Comparison of ENCODE assay signal across 35 cellular contexts in genomic region chr1:91076834-91077233, GRCh38.
"Had no signal": no experiment of that assay in that cellular context is flagged by ENCODE, and none has a peak within 500 bp of the region (broad histone marks: within the 10 kb centered on the region; RNA-seq: fewer than 3 reads in every experiment).

No MANE protein-coding gene starts in this region.

- H3K9me3 ChIP-seq: adrenal gland, body of pancreas, esophagus muscularis mucosa, gastrocnemius medialis, heart left ventricle had no signal

- DNase-seq: activated B cell treated with CpG ODN at 0.5 μM for 24 hours; activated CD4-positive, alpha-beta memory T cell treated with anti-CD3 and anti-CD28 coated beads for 36 hours; activated CD4-positive, alpha-beta T cell treated with anti-CD3 and anti-CD28 coated beads for 48 hours; activated CD8-positive, alpha-beta memory T cell treated with anti-CD3 and anti-CD28 coated beads, Interleukin-2, amount 10 ng/mL, durations not matched to agents 7 days and 5 days; activated CD8-positive, alpha-beta memory T cell treated with anti-CD3 and anti-CD28 coated beads, Interleukin-2, amount 50 U/mL, for 4 hours; activated CD8-positive, alpha-beta T cell treated with anti-CD3 and anti-CD28 coated beads, Interleukin-2, amount 10 ng/mL, durations not matched to agents 7 days and 5 days; activated effector memory CD4-positive, alpha-beta T cell treated with anti-CD3 and anti-CD28 coated beads, Interleukin-2, amount 50 U/mL, for 16 hours; activated naive CD4-positive, alpha-beta T cell treated with anti-CD3 and anti-CD28 coated beads for 36 hours; activated naive CD8-positive, alpha-beta T cell treated with anti-CD3 and anti-CD28 coated beads for 36 hours; activated naive CD8-positive, alpha-beta T cell treated with anti-CD3 and anti-CD28 coated beads, Interleukin-2, amount 50 U/mL, for 24 hours; activated T-cell treated with anti-CD3 and anti-CD28 coated beads, Interleukin-2, amount 50 U/mL, for 1 hour; activated T-cell treated with anti-CD3 and anti-CD28 coated beads, Interleukin-2, amount 50 U/mL, for 48 hours; adrenal gland; amygdala; aorta; body of pancreas; caudate nucleus; cortex of kidney; dermis blood vessel endothelial cell; effector CD4-positive, alpha-beta T cell; effector memory CD8-positive, alpha-beta T cell; erythroblast; foreskin keratinocyte; gastrocnemius medialis; glutamatergic neuron; heart left ventricle; T-helper 2 cell had no signal

- H3K4me1 Mint-ChIP-seq: activated CD8-positive, alpha-beta memory T cell treated with anti-CD3 and anti-CD28 coated beads, Interleukin-2, amount 10 ng/mL, durations not matched to agents 7 days and 5 days; activated naive CD4-positive, alpha-beta T cell treated with anti-CD3 and anti-CD28 coated beads, Interleukin-2, amount 50 U/mL, for 24 hours; activated naive CD8-positive, alpha-beta T cell treated with anti-CD3 and anti-CD28 coated beads, Interleukin-2, amount 50 U/mL, for 24 hours had no signal

- H3K27ac ChIP-seq: adrenal gland, body of pancreas, esophagus muscularis mucosa, foreskin keratinocyte, gastrocnemius medialis, heart left ventricle, VCaP had no signal

- H3K4me3 ChIP-seq: adrenal gland, body of pancreas, esophagus muscularis mucosa, gastrocnemius medialis, heart left ventricle had no signal

- H3K27ac Mint-ChIP-seq: activated B cell treated with CpG ODN at 0.5 μM for 24 hours; activated CD4-positive, alpha-beta memory T cell treated with anti-CD3 and anti-CD28 coated beads for 36 hours; activated CD8-positive, alpha-beta memory T cell treated with anti-CD3 and anti-CD28 coated beads, Interleukin-2, amount 10 ng/mL, durations not matched to agents 7 days and 5 days; activated CD8-positive, alpha-beta T cell treated with anti-CD3 and anti-CD28 coated beads, Interleukin-2, amount 10 ng/mL, durations not matched to agents 7 days and 5 days; activated naive CD4-positive, alpha-beta T cell treated with anti-CD3 and anti-CD28 coated beads for 36 hours; activated naive CD8-positive, alpha-beta T cell treated with anti-CD3 and anti-CD28 coated beads for 36 hours; activated naive CD8-positive, alpha-beta T cell treated with anti-CD3 and anti-CD28 coated beads, Interleukin-2, amount 50 U/mL, for 24 hours; activated T-helper 1 cell treated with anti-CD3 and anti-CD28 coated beads, Interleukin-12 subunit alpha, Interleukin-12 subunit beta, Interleukin-2, Interleukin-4 antibody, amounts not matched to agents 30 ng/mL and 10 ng/mL and 1 ng/mL, durations not matched to agents 14 hours and 24 hours and 36 hours; activated T-helper 2 cell treated with anti-CD3 and anti-CD28 coated beads, Interferon-gamma antibody, Interleukin-2, Interleukin-4, amounts not matched to agents 10 μg/mL and 5 μg/mL and 100 μg/mL, durations not matched to agents 14 hours and 24 hours and 36 hours; effector memory CD8-positive, alpha-beta T cell had no signal

- H3K36me3 ChIP-seq: adrenal gland, esophagus muscularis mucosa, gastrocnemius medialis, heart left ventricle had no signal

- FAIRE-seq: colon, TTC549 had no signal

- H3K36me3 Mint-ChIP-seq: activated CD4-positive, alpha-beta memory T cell treated with anti-CD3 and anti-CD28 coated beads for 36 hours; activated CD8-positive, alpha-beta memory T cell treated with anti-CD3 and anti-CD28 coated beads, Interleukin-2, amount 10 ng/mL, durations not matched to agents 7 days and 5 days; activated naive CD4-positive, alpha-beta T cell treated with anti-CD3 and anti-CD28 coated beads, Interleukin-2, amount 50 U/mL, for 24 hours; activated naive CD8-positive, alpha-beta T cell treated with anti-CD3 and anti-CD28 coated beads for 36 hours had no signal

- H3K27me3 ChIP-seq: adrenal gland, body of pancreas, esophagus muscularis mucosa, foreskin keratinocyte, gastrocnemius medialis, heart left ventricle had no signal

- H3K4me1 ChIP-seq: adrenal gland, body of pancreas, esophagus muscularis mucosa, foreskin keratinocyte, gastrocnemius medialis, heart left ventricle had no signal

- H3K4me3 Mint-ChIP-seq: activated B cell treated with CpG ODN at 0.5 μM for 24 hours; activated CD4-positive, alpha-beta memory T cell treated with anti-CD3 and anti-CD28 coated beads for 36 hours; activated CD8-positive, alpha-beta memory T cell treated with anti-CD3 and anti-CD28 coated beads, Interleukin-2, amount 10 ng/mL, durations not matched to agents 7 days and 5 days; activated CD8-positive, alpha-beta T cell treated with anti-CD3 and anti-CD28 coated beads, Interleukin-2, amount 10 ng/mL, durations not matched to agents 7 days and 5 days; activated naive CD4-positive, alpha-beta T cell treated with anti-CD3 and anti-CD28 coated beads for 36 hours; activated naive CD4-positive, alpha-beta T cell treated with anti-CD3 and anti-CD28 coated beads, Interleukin-2, amount 50 U/mL, for 24 hours; activated naive CD8-positive, alpha-beta T cell treated with anti-CD3 and anti-CD28 coated beads for 36 hours; activated naive CD8-positive, alpha-beta T cell treated with anti-CD3 and anti-CD28 coated beads, Interleukin-2, amount 50 U/mL, for 24 hours; activated T-helper 1 cell treated with anti-CD3 and anti-CD28 coated beads, Interleukin-12 subunit alpha, Interleukin-12 subunit beta, Interleukin-2, Interleukin-4 antibody, amounts not matched to agents 30 ng/mL and 10 ng/mL and 1 ng/mL, durations not matched to agents 14 hours and 24 hours and 36 hours; effector memory CD8-positive, alpha-beta T cell had no signal

- H3K27me3 Mint-ChIP-seq: activated B cell treated with CpG ODN at 0.5 μM for 24 hours; activated CD8-positive, alpha-beta memory T cell treated with anti-CD3 and anti-CD28 coated beads, Interleukin-2, amount 10 ng/mL, durations not matched to agents 7 days and 5 days; activated naive CD8-positive, alpha-beta T cell treated with anti-CD3 and anti-CD28 coated beads for 36 hours had no signal

- ATAC-seq: activated CD4-positive, CD25-positive, alpha-beta regulatory T cell treated with anti-CD3 and anti-CD28 coated beads, Interleukin-2, amount 50 U/mL, for 24 hours; activated CD8-positive, alpha-beta memory T cell treated with anti-CD3 and anti-CD28 coated beads, Interleukin-2, amount 10 ng/mL, durations not matched to agents 7 days and 5 days; activated CD8-positive, alpha-beta T cell treated with anti-CD3 and anti-CD28 coated beads, Interleukin-2, amount 10 ng/mL, durations not matched to agents 7 days and 5 days; activated naive CD8-positive, alpha-beta T cell treated with anti-CD3 and anti-CD28 coated beads, Interleukin-2, amount 50 U/mL, for 24 hours; body of pancreas; effector memory CD8-positive, alpha-beta T cell; foreskin keratinocyte; gastrocnemius medialis; heart left ventricle had no signal

- H3K9me3 Mint-ChIP-seq: activated B cell treated with CpG ODN at 0.5 μM for 24 hours; activated CD4-positive, alpha-beta memory T cell treated with anti-CD3 and anti-CD28 coated beads for 36 hours; activated naive CD4-positive, alpha-beta T cell treated with anti-CD3 and anti-CD28 coated beads, Interleukin-2, amount 50 U/mL, for 24 hours; activated naive CD8-positive, alpha-beta T cell treated with anti-CD3 and anti-CD28 coated beads for 36 hours; activated naive CD8-positive, alpha-beta T cell treated with anti-CD3 and anti-CD28 coated beads, Interleukin-2, amount 50 U/mL, for 24 hours; activated T-helper 1 cell treated with anti-CD3 and anti-CD28 coated beads, Interleukin-12 subunit alpha, Interleukin-12 subunit beta, Interleukin-2, Interleukin-4 antibody, amounts not matched to agents 30 ng/mL and 10 ng/mL and 1 ng/mL, durations not matched to agents 14 hours and 24 hours and 36 hours; activated T-helper 2 cell treated with anti-CD3 and anti-CD28 coated beads, Interferon-gamma antibody, Interleukin-2, Interleukin-4, amounts not matched to agents 10 μg/mL and 5 μg/mL and 100 μg/mL, durations not matched to agents 14 hours and 24 hours and 36 hours; effector memory CD8-positive, alpha-beta T cell had no signal
